1 cellular context compared by ENCODE assay signal in genomic region chr22:49966716-49967332, GRCh38.
TF ChIP-seq lines count a peak whose summit lies in the region.

No MANE protein-coding gene starts in this region.

TF ChIP-seq in HepG2, 621 proteins besides CTCF, POLR2A, EP300 and RAD21 (continued from another document and continues in another):
- TF ChIP-seq, protein P1, sequence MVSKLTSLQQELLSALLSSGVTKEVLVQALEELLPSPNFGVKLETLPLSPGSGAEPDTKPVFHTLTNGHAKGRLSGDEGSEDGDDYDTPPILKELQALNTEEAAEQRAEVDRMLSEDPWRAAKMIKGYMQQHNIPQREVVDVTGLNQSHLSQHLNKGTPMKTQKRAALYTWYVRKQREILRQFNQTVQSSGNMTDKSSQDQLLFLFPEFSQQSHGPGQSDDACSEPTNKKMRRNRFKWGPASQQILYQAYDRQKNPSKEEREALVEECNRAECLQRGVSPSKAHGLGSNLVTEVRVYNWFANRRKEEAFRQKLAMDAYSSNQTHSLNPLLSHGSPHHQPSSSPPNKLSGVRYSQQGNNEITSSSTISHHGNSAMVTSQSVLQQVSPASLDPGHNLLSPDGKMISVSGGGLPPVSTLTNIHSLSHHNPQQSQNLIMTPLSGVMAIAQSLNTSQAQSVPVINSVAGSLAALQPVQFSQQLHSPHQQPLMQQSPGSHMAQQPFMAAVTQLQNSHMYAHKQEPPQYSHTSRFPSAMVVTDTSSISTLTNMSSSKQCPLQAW (CRISPR knock-in tag; IDR thresholded peaks at IDR 0.05), result no peak
- TF ChIP-seq PLRG1 (conservative IDR thresholded peaks at IDR 0.05), result no peak
- TF ChIP-seq, protein P2, sequence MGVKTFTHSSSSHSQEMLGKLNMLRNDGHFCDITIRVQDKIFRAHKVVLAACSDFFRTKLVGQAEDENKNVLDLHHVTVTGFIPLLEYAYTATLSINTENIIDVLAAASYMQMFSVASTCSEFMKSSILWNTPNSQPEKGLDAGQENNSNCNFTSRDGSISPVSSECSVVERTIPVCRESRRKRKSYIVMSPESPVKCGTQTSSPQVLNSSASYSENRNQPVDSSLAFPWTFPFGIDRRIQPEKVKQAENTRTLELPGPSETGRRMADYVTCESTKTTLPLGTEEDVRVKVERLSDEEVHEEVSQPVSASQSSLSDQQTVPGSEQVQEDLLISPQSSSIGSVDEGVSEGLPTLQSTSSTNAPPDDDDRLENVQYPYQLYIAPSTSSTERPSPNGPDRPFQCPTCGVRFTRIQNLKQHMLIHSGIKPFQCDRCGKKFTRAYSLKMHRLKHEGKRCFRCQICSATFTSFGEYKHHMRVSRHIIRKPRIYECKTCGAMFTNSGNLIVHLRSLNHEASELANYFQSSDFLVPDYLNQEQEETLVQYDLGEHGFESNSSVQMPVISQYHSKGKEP (CRISPR knock-in tag; IDR thresholded peaks at IDR 0.05), result no peak
- TF ChIP-seq JUND (CRISPR knock-in tag; IDR thresholded peaks at IDR 0.05), result no peak
- TF ChIP-seq, protein P3, sequence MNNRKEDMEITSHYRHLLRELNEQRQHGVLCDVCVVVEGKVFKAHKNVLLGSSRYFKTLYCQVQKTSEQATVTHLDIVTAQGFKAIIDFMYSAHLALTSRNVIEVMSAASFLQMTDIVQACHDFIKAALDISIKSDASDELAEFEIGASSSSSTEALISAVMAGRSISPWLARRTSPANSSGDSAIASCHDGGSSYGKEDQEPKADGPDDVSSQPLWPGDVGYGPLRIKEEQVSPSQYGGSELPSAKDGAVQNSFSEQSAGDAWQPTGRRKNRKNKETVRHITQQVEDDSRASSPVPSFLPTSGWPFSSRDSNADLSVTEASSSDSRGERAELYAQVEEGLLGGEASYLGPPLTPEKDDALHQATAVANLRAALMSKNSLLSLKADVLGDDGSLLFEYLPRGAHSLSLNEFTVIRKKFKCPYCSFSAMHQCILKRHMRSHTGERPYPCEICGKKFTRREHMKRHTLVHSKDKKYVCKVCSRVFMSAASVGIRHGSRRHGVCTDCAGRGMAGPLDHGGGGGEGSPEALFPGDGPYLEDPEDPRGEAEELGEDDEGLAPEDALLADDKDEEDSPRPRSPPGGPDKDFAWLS (CRISPR knock-in tag; IDR thresholded peaks at IDR 0.05; ENCODE audit: borderline replicate concordance), result 0 out of 2 replicates have a peak, but pooled peaks have one; percentile 22
- no peak for TF ChIP-seq ZNF274 (CRISPR knock-in tag; IDR thresholded peaks at IDR 0.05)
- TF ChIP-seq IKZF4 (CRISPR knock-in tag; IDR thresholded peaks at IDR 0.05; ENCODE audit: borderline replicate concordance, low read depth, not compliant biosample characterization), result no peak
- no peak for TF ChIP-seq ZNF225 (CRISPR knock-in tag; IDR thresholded peaks at IDR 0.05)
- no peak for TF ChIP-seq ZNF549 (CRISPR knock-in tag; IDR thresholded peaks at IDR 0.05)
- TF ChIP-seq ZNF430 (CRISPR knock-in tag; IDR thresholded peaks at IDR 0.05), result peak; percentile 61; the same call in 1 of the 2 replicates
- TF ChIP-seq, protein P4, sequence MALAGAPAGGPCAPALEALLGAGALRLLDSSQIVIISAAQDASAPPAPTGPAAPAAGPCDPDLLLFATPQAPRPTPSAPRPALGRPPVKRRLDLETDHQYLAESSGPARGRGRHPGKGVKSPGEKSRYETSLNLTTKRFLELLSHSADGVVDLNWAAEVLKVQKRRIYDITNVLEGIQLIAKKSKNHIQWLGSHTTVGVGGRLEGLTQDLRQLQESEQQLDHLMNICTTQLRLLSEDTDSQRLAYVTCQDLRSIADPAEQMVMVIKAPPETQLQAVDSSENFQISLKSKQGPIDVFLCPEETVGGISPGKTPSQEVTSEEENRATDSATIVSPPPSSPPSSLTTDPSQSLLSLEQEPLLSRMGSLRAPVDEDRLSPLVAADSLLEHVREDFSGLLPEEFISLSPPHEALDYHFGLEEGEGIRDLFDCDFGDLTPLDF (CRISPR knock-in tag; IDR thresholded peaks at IDR 0.05), result no peak
- no peak for TF ChIP-seq HOXA9 (CRISPR knock-in tag; IDR thresholded peaks at IDR 0.05; ENCODE audit: borderline replicate concordance)
- no peak for TF ChIP-seq IRF2 (CRISPR knock-in tag; IDR thresholded peaks at IDR 0.05)
- no peak for TF ChIP-seq ZNF674 (CRISPR knock-in tag; IDR thresholded peaks at IDR 0.05; ENCODE audit: low read depth)
- no peak; the same call in 1 of the 2 replicates for TF ChIP-seq ERF (CRISPR knock-in tag; IDR thresholded peaks at IDR 0.05)
- TF ChIP-seq PHF21A (CRISPR knock-in tag; IDR thresholded peaks at IDR 0.05), result peak; percentile 79
- TF ChIP-seq EZH2 (conservative IDR thresholded peaks at IDR 0.05; ENCODE audit: low read depth, low read length), result no peak
- TF ChIP-seq, protein P5, sequence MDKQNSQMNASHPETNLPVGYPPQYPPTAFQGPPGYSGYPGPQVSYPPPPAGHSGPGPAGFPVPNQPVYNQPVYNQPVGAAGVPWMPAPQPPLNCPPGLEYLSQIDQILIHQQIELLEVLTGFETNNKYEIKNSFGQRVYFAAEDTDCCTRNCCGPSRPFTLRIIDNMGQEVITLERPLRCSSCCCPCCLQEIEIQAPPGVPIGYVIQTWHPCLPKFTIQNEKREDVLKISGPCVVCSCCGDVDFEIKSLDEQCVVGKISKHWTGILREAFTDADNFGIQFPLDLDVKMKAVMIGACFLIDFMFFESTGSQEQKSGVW (CRISPR knock-in tag; IDR thresholded peaks at IDR 0.05; ENCODE audit: borderline replicate concordance), result no peak
- peak; percentile 71; the same call in 1 of the 2 replicates for TF ChIP-seq DNMT1 (CRISPR knock-in tag; IDR thresholded peaks at IDR 0.05)
- no peak for TF ChIP-seq PHB2 (IDR thresholded peaks at IDR 0.05; ENCODE audit: partially characterized antibody)
- 0 out of 2 replicates have a peak, but pooled peaks have one; percentile 15 for TF ChIP-seq ZNF788 (CRISPR knock-in tag; IDR thresholded peaks at IDR 0.05; ENCODE audit: borderline replicate concordance)
- no peak for TF ChIP-seq ZNF766 (CRISPR knock-in tag; IDR thresholded peaks at IDR 0.05; ENCODE audit: borderline replicate concordance)
- TF ChIP-seq TCF7 (IDR thresholded peaks at IDR 0.05; ENCODE audit: low read depth), result no peak
- TF ChIP-seq ZNF644 (CRISPR knock-in tag; IDR thresholded peaks at IDR 0.05; ENCODE audit: low read depth), result no peak
- no peak for TF ChIP-seq HES4 (CRISPR knock-in tag; IDR thresholded peaks at IDR 0.05; ENCODE audit: borderline replicate concordance)
- TF ChIP-seq TAF1 (CRISPR knock-in tag; IDR thresholded peaks at IDR 0.05), result no peak
- TF ChIP-seq FOXM1 (CRISPR knock-in tag; IDR thresholded peaks at IDR 0.05), result no peak
- no peak for TF ChIP-seq ZNF7 (CRISPR knock-in tag; IDR thresholded peaks at IDR 0.05)
- TF ChIP-seq ZNF749 (CRISPR knock-in tag; IDR thresholded peaks at IDR 0.05; ENCODE audit: borderline replicate concordance), result no peak
- TF ChIP-seq ZBTB7B (CRISPR knock-in tag; IDR thresholded peaks at IDR 0.05), result 0 out of 2 replicates have a peak, but pooled peaks have one; percentile 7
- TF ChIP-seq HMG20A (CRISPR knock-in tag; IDR thresholded peaks at IDR 0.05; ENCODE audit: borderline replicate concordance), result no peak
- TF ChIP-seq ZBTB8A (CRISPR knock-in tag; IDR thresholded peaks at IDR 0.05; ENCODE audit: borderline replicate concordance, low read depth), result no peak
- peak; percentile 56; the same call in 1 of the 2 replicates for TF ChIP-seq PAXIP1 (CRISPR knock-in tag; conservative IDR thresholded peaks at IDR 0.05)
- no peak for TF ChIP-seq SMAD3 (CRISPR knock-in tag; IDR thresholded peaks at IDR 0.05)
- no peak for TF ChIP-seq ZNF790 (CRISPR knock-in tag; IDR thresholded peaks at IDR 0.05; ENCODE audit: borderline replicate concordance)
- no peak for TF ChIP-seq ZNF383 (CRISPR knock-in tag; IDR thresholded peaks at IDR 0.05; ENCODE audit: borderline replicate concordance)
- TF ChIP-seq SMAD1 (CRISPR knock-in tag; IDR thresholded peaks at IDR 0.05; ENCODE audit: borderline replicate concordance, low read depth), result peak; percentile 56; the same call in 1 of the 2 replicates
- TF ChIP-seq, protein P6, sequence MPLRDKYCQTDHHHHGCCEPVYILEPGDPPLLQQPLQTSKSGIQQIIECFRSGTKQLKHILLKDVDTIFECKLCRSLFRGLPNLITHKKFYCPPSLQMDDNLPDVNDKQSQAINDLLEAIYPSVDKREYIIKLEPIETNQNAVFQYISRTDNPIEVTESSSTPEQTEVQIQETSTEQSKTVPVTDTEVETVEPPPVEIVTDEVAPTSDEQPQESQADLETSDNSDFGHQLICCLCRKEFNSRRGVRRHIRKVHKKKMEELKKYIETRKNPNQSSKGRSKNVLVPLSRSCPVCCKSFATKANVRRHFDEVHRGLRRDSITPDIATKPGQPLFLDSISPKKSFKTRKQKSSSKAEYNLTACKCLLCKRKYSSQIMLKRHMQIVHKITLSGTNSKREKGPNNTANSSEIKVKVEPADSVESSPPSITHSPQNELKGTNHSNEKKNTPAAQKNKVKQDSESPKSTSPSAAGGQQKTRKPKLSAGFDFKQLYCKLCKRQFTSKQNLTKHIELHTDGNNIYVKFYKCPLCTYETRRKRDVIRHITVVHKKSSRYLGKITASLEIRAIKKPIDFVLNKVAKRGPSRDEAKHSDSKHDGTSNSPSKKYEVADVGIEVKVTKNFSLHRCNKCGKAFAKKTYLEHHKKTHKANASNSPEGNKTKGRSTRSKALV (CRISPR knock-in tag; IDR thresholded peaks at IDR 0.05), result no peak
- TF ChIP-seq ZNF292 (CRISPR knock-in tag; IDR thresholded peaks at IDR 0.05; ENCODE audit: borderline replicate concordance, low read depth), result peak; percentile 38; the same call in 1 of the 2 replicates
- TF ChIP-seq, protein P7, sequence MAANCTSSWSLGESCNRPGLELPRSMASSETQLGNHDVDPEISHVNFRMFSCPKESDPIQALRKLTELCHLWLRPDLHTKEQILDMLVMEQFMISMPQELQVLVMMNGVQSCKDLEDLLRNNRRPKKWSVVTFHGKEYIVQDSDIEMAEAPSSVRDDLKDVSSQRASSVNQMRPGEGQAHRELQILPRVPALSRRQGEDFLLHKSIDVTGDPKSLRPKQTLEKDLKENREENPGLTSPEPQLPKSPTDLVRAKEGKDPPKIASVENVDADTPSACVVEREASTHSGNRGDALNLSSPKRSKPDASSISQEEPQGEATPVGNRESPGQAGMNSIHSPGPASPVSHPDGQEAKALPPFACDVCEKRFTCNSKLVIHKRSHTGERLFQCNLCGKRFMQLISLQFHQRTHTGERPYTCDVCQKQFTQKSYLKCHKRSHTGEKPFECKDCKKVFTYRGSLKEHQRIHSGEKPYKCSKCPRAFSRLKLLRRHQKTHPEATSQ (CRISPR knock-in tag; IDR thresholded peaks at IDR 0.05; ENCODE audit: borderline replicate concordance), result no peak
- TF ChIP-seq TARDBP (CRISPR knock-in tag; IDR thresholded peaks at IDR 0.05), result no peak
- no peak for TF ChIP-seq ZFP37 (CRISPR knock-in tag; IDR thresholded peaks at IDR 0.05; ENCODE audit: borderline replicate concordance)
- TF ChIP-seq ZSCAN21 (CRISPR knock-in tag; IDR thresholded peaks at IDR 0.05; ENCODE audit: borderline replicate concordance), result no peak
- no peak for TF ChIP-seq ATF6 (CRISPR knock-in tag; conservative IDR thresholded peaks at IDR 0.05)
- no peak for TF ChIP-seq ZNF44 (CRISPR knock-in tag; IDR thresholded peaks at IDR 0.05)
- 0 out of 2 replicates have a peak, but pooled peaks have one; percentile 46 for TF ChIP-seq CHCHD3 (CRISPR knock-in tag; IDR thresholded peaks at IDR 0.05)
- TF ChIP-seq, protein P8, sequence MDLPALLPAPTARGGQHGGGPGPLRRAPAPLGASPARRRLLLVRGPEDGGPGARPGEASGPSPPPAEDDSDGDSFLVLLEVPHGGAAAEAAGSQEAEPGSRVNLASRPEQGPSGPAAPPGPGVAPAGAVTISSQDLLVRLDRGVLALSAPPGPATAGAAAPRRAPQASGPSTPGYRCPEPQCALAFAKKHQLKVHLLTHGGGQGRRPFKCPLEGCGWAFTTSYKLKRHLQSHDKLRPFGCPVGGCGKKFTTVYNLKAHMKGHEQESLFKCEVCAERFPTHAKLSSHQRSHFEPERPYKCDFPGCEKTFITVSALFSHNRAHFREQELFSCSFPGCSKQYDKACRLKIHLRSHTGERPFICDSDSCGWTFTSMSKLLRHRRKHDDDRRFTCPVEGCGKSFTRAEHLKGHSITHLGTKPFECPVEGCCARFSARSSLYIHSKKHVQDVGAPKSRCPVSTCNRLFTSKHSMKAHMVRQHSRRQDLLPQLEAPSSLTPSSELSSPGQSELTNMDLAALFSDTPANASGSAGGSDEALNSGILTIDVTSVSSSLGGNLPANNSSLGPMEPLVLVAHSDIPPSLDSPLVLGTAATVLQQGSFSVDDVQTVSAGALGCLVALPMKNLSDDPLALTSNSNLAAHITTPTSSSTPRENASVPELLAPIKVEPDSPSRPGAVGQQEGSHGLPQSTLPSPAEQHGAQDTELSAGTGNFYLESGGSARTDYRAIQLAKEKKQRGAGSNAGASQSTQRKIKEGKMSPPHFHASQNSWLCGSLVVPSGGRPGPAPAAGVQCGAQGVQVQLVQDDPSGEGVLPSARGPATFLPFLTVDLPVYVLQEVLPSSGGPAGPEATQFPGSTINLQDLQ (CRISPR knock-in tag; IDR thresholded peaks at IDR 0.05), result no peak
